Comparison of ENCODE assay signal across 25 cellular contexts in the genomic region with DNA sequence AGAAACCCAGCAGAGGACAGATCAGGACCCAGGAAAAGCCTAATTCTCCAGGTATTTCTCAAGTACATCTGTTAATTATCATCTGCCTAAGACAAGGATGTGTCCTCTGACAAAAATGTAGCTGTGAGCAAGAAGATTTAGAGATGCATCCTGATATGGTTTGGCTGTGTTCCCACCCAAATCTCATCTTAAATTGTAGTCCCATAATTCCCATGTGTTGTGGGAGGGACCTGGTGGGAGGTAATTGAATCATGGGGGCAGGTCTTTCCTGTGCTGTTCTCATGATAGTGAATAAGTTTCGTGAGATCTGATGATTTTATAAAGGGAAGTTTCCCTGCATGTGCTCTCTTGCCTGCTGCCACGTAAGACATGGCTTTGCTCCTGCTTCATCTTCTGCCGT.
"Had no signal": no experiment of that assay in that cellular context is flagged by ENCODE, and none has a peak within 500 bp of the region (broad histone marks: within the 10 kb centered on the region; RNA-seq: fewer than 3 reads in every experiment).

No MANE protein-coding gene starts in this region.

- H3K36me3 ChIP-seq: neutrophil, pancreas, prostate gland, right lobe of liver, sigmoid colon, stomach, thoracic aorta, thyroid gland, tibial nerve, upper lobe of left lung, vagina had no signal

- H3K27ac ChIP-seq: neutrophil, pancreas, prostate gland, right lobe of liver, sigmoid colon, stomach, thoracic aorta, thyroid gland, tibial nerve, upper lobe of left lung, vagina had no signal

- H3K4me1 ChIP-seq: pancreas, prostate gland, right lobe of liver, stomach, thyroid gland, tibial nerve, upper lobe of left lung, vagina had no signal

- H3K4me3 ChIP-seq: pancreas, prostate gland, right lobe of liver, sigmoid colon, stomach, thoracic aorta, thyroid gland, tibial nerve, upper lobe of left lung, vagina had no signal

- H3K27me3 ChIP-seq: neutrophil, pancreas, right lobe of liver, sigmoid colon, thyroid gland, tibial nerve, upper lobe of left lung, vagina had no signal

- H3K36me3 Mint-ChIP-seq: natural killer cell; stimulated activated effector memory CD8-positive, alpha-beta T cell treated with anti-CD3 and anti-CD28 coated beads, Interleukin-12 subunit alpha, Interleukin-12 subunit beta, amount 100 ng/mL, for 72 hours; stimulated activated naive B cell treated with anti-CD40 and anti-IgM and Interleukin-4, amounts not matched to agents 10 μg/mL and 1 μg/mL and 100 μg/mL, for 72 hours had no signal

- DNase-seq: natural killer cell; nephron progenitor cell; pancreas; right cardiac atrium; right lobe of liver; sigmoid colon; small intestine; stimulated activated CD4-positive, alpha-beta T cell treated with anti-CD3 and anti-CD28 coated beads, Interleukin-15, amount 100 ng/mL, for 24 hours; stimulated activated CD4-positive, alpha-beta T cell treated with anti-CD3 and anti-CD28 coated beads, Interleukin-2, amount 100 ng/mL, for 24 hours; stimulated activated CD4-positive, alpha-beta T cell treated with anti-CD3 and anti-CD28 coated beads, Interleukin-2, amount 100 ng/mL, for 48 hours; stimulated activated CD4-positive, alpha-beta T cell treated with anti-CD3 and anti-CD28 coated beads, Interleukin-4, amount 100 ng/mL, for 24 hours; stimulated activated naive B cell treated with anti-CD40 and anti-IgM and Interleukin-4, amounts not matched to agents 10 μg/mL and 1 μg/mL and 100 μg/mL, for 72 hours; stimulated activated naive CD4-positive, alpha-beta T cell treated with Interleukin-2 at 50 U/mL for 16 hours; stomach; thyroid gland; trophoblast cell; upper lobe of left lung had no signal

- H3K9me3 Mint-ChIP-seq: natural killer cell; neural crest cell; stimulated activated effector memory CD8-positive, alpha-beta T cell treated with anti-CD3 and anti-CD28 coated beads, Interleukin-12 subunit alpha, Interleukin-12 subunit beta, amount 100 ng/mL, for 72 hours; stimulated activated naive CD8-positive, alpha-beta T cell treated with anti-CD3 and anti-CD28 coated beads, Interleukin-15, Interleukin-2, amounts not matched to agents 100 ng/mL and 50 ng/mL, for 24 hours had no signal

- H3K27me3 Mint-ChIP-seq: stimulated activated naive CD8-positive, alpha-beta T cell treated with anti-CD3 and anti-CD28 coated beads, Interleukin-15, Interleukin-2, amounts not matched to agents 100 ng/mL and 50 ng/mL, for 24 hours had no signal

- H3K4me1 Mint-ChIP-seq: natural killer cell; stimulated activated effector memory CD8-positive, alpha-beta T cell treated with anti-CD3 and anti-CD28 coated beads, Interleukin-12 subunit alpha, Interleukin-12 subunit beta, amount 100 ng/mL, for 72 hours; stimulated activated naive B cell treated with anti-CD40 and anti-IgM and Interleukin-4, amounts not matched to agents 10 μg/mL and 1 μg/mL and 100 μg/mL, for 72 hours had no signal

- H3K27ac Mint-ChIP-seq: natural killer cell; nephron progenitor cell; stimulated activated effector memory CD8-positive, alpha-beta T cell treated with anti-CD3 and anti-CD28 coated beads, Interleukin-12 subunit alpha, Interleukin-12 subunit beta, amount 100 ng/mL, for 72 hours; stimulated activated naive B cell treated with anti-CD40 and anti-IgM and Interleukin-4, amounts not matched to agents 10 μg/mL and 1 μg/mL and 100 μg/mL, for 72 hours; stimulated activated naive CD8-positive, alpha-beta T cell treated with anti-CD3 and anti-CD28 coated beads, Interleukin-15, Interleukin-2, amounts not matched to agents 100 ng/mL and 50 ng/mL, for 24 hours had no signal

- H3K9me3 ChIP-seq: neutrophil, pancreas, prostate gland, right lobe of liver, sigmoid colon, thoracic aorta, thyroid gland, vagina had no signal

- ATAC-seq: natural killer cell; pancreas; right cardiac atrium; right lobe of liver; stimulated activated effector memory CD8-positive, alpha-beta T cell treated with anti-CD3 and anti-CD28 coated beads, Interleukin-12 subunit alpha, Interleukin-12 subunit beta, amount 100 ng/mL, for 72 hours; stimulated activated naive B cell treated with anti-CD40 and anti-IgM and Interleukin-4, amounts not matched to agents 10 μg/mL and 1 μg/mL and 100 μg/mL, for 72 hours had no signal

- H3K4me3 Mint-ChIP-seq: natural killer cell; nephron progenitor cell; neural crest cell; stimulated activated effector memory CD8-positive, alpha-beta T cell treated with anti-CD3 and anti-CD28 coated beads, Interleukin-12 subunit alpha, Interleukin-12 subunit beta, amount 100 ng/mL, for 72 hours; stimulated activated naive B cell treated with anti-CD40 and anti-IgM and Interleukin-4, amounts not matched to agents 10 μg/mL and 1 μg/mL and 100 μg/mL, for 72 hours; stimulated activated naive CD8-positive, alpha-beta T cell treated with anti-CD3 and anti-CD28 coated beads, Interleukin-15, Interleukin-2, amounts not matched to agents 100 ng/mL and 50 ng/mL, for 24 hours had no signal
